Comparison of ENCODE assay signal across 8 cellular contexts in the genomic region with DNA sequence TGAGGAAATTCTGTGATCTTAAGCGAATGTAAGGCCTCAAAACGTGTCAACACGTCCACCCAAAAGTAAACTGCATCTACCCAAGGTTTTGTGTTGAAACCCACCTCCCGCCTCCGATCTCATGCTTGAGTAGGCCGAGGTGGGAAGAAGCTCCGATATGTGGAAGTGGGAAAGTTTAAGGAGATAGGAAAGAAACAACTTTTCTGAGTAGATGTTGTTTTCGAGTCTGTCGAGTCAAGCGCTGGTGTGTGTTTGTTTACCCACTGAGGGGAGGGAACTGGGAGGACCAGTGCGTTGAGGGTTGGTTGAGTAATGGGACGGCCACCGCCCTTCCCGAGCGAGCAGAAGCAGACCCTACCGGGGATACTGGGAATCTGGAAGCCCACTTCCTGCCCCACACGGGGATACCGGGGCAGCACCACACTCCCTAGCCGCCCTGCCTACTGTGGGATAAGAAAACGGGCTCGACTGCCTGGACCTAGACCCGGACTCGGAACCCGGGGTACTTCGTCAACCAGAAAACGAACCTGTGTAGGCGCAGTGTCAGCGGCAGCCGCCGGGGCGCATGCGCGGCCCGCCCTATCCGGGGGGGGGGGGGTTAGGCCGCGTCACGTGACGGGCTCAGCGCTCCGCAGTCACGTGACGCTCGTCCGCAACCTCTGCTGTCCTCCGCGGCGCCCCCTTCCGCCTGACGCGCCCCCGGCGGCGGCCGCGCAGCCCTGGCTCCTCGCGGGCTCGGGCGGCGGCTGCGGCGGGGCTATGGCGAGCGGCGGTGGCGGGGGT. TPM values are rescaled to one million over a fixed set of nuclear protein-coding genes. Genes with fewer than 3 reads are reported as not detected.
DNase-seq lines count a peak whose midpoint lies in the region; ATAC-seq and TF ChIP-seq lines count a peak whose summit lies in the region.

A gene with protein sequence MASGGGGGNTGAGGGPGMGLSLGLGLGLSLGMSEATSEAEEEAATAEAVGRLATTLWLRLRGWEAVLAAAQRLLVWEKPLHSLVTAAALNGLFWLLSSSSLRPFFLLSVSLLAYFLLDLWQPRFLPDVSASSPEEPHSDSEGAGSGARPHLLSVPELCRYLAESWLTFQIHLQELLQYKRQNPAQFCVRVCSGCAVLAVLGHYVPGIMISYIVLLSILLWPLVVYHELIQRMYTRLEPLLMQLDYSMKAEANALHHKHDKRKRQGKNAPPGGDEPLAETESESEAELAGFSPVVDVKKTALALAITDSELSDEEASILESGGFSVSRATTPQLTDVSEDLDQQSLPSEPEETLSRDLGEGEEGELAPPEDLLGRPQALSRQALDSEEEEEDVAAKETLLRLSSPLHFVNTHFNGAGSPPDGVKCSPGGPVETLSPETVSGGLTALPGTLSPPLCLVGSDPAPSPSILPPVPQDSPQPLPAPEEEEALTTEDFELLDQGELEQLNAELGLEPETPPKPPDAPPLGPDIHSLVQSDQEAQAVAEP (plus strand): TSS at position 682 of the 783 bp plus-strand sequence. CDS start 78 bp downstream, at position 760.

- H3K36me3 ChIP-seq in kidney epithelial cell (ENCODE audit: control insufficient read depth, insufficient read depth, low read length), result no peaks in the 10 kb centered on the region

- ATAC-seq in GM18870 (IDR thresholded peaks at IDR 0.05; ENCODE audit: unreplicated experiment) (peak; percentile 43), HG03139 (IDR thresholded peaks at IDR 0.05; ENCODE audit: unreplicated experiment) (peak; percentile 34)

- CTCF ChIA-PET in AG04449 (lab: Yijun Ruan, JAX), result interaction anchor here (1.2 to 9.4 kb wide), 4 partner anchors 18 to 115 kb away, joined by 3 to 154 read pairs (median 64); a partner anchor contains a TSS

- POLR2A ChIA-PET in AG04449 (lab: Yijun Ruan, JAX), result interaction anchor here (1.7 kb wide), 1 partner anchor 40 kb away, joined by 9 read pairs; a partner anchor contains a TSS

- TF ChIP-seq CTCF in AG04449 (IDR thresholded peaks at IDR 0.05; ENCODE audit: insufficient read depth, low read length, missing control alignments) (peak; percentile 65), kidney epithelial cell (IDR thresholded peaks at IDR 0.05; ENCODE audit: insufficient read depth, low read length, poor library complexity, severe bottlenecking) (no peak)

- H3K27me3 ChIP-seq in kidney epithelial cell (ENCODE audit: control insufficient read depth, insufficient read depth, low read length), result no peaks in the 10 kb centered on the region

- H3K4me3 ChIP-seq in AG04449 (ENCODE audit: low read depth, low read length) (peak within 1 kb of the TSS; percentile 84), kidney epithelial cell (ENCODE audit: low read depth, low read length) (peak within 1 kb of the TSS; percentile 63)

- DNase-seq in AG04449 (ENCODE audit: low read depth, low spot score) (no peak), NCI-H460 (ENCODE audit: extremely low read depth, low read depth) (peak; percentile 91), cerebellar cortex (ENCODE audit: low spot score) (peak; percentile 84), kidney epithelial cell (ENCODE audit: low read depth) (no peak)
- DNase-seq in activated CD4-positive, CD25-positive, alpha-beta regulatory T cell treated with anti-CD3 and anti-CD28 coated beads, Interleukin-2, amount 50 U/mL, for 72 hours, result peak; percentile 78
- DNase-seq in stimulated activated CD4-positive, alpha-beta T cell treated with anti-CD3 and anti-CD28 coated beads, Interleukin-15, amount 100 ng/mL, for 48 hours (ENCODE audit: low read depth in 2 of 2), result peak; percentile 63 to 73

RNA-seq across cellular contexts. Expression of the gene that starts here (rescaled TPM):
- total RNA-seq in NCI-H460 (2014; rRNA removed; shearing (Covaris generic)), result 55.2 and 58.6 TPM in 2 replicates
- polyA plus RNA-seq in NCI-H460 (2014; cell fraction: nucleus; rRNA removed), result 61.7 and 89.8 TPM in 2 replicates
- total RNA-seq in kidney epithelial cell, result 95.2 and 111 TPM in 2 replicates

Comparison
In these comparisons a context has a peak if more than half of its experiments do, and no peak if none do; other contexts are left out.
1. DNase-seq: peak in NCI-H460 (single experiment), activated CD4-positive, CD25-positive, alpha-beta regulatory T cell treated with anti-CD3 and anti-CD28 coated beads, Interleukin-2, amount 50 U/mL, for 72 hours (single experiment), cerebellar cortex (single experiment) and stimulated activated CD4-positive, alpha-beta T cell treated with anti-CD3 and anti-CD28 coated beads, Interleukin-15, amount 100 ng/mL, for 48 hours (2 of 2); none in AG04449 (single experiment) and kidney epithelial cell (single experiment).